24 cellular contexts compared by ENCODE assay signal in the genomic region with DNA sequence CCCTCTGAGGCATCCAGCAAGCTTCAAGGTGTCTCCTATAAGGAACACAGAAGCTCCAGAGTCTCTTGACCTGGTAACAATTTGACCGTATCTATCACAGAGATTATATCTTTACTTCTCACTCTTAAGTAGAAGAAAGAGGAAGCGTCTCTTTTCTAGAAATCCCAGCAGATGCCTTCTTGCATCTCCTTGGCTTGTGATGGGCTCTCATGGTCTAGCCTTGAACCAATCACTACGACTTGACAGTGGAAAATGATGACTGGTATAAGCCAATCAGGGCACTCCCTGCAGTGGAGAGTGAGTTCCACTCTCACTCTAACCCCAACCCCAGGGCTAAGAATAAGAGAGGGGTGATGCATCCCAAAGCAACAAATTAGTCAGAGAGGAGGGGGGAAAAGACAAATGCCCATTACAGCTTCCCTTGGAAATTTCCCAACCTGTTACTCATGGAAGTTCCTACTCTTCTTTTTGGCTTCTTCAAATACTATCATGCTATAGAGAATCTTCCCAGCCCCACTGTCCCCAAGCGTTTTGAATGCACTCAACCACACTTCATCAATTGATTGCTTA.
A peak's percentile ranks its signal among the peaks of the same experiment; 100 is the strongest.
DNase-seq lines count a peak whose midpoint lies in the region; ATAC-seq and TF ChIP-seq lines count a peak whose summit lies in the region.
"Had no signal": no experiment of that assay in that cellular context is flagged by ENCODE, and none has a peak within 500 bp of the region (broad histone marks: within the 10 kb centered on the region; RNA-seq: fewer than 3 reads in every experiment).

No MANE protein-coding gene starts in this region.

- TF ChIP-seq CTCF in OCI-LY7 (conservative IDR thresholded peaks at IDR 0.05; ENCODE audit: low read length), result no peak
- no peak for TF ChIP-seq CTCF in fibroblast of mammary gland (conservative IDR thresholded peaks at IDR 0.05; ENCODE audit: control insufficient read depth, insufficient read depth, low read depth, low read length)

- no peak for ATAC-seq in HG03354 (IDR thresholded peaks at IDR 0.05; ENCODE audit: poor library complexity, severe bottlenecking, unreplicated experiment)
- ATAC-seq: K562, left colon, right lobe of liver had no signal

- H3K79me2 ChIP-seq in GM23248 (ENCODE audit: insufficient read depth), result no peaks in the 10 kb centered on the region
- H3K79me2 ChIP-seq in OCI-LY7 (ENCODE audit: insufficient read depth, low read depth, low read length), result no peaks in the 10 kb centered on the region
- H3K79me2 ChIP-seq: hepatocyte had no signal

- CTCF ChIA-PET in OCI-LY7 (lab: Charles Lee; ENCODE audit: unreplicated experiment), result no interaction called here

- no TSS peak for BruUV-seq in OCI-LY7 (replicated peaks; lab: Mats Ljungman, UMichigan)

- H3K27ac ChIP-seq in GM23248, result no peak overlapping the region
- H3K27ac ChIP-seq in OCI-LY7 (ENCODE audit: low read depth, low read length, poor library complexity, severe bottlenecking), result no peak overlapping the region
- H3K27ac ChIP-seq: colonic mucosa, hepatocyte, right lobe of liver, SK-N-MC had no signal

- H2AFZ ChIP-seq in GM23248 (no peak overlapping the region), OCI-LY7 (ENCODE audit: low read length) (no peak overlapping the region)
- H2AFZ ChIP-seq: hepatocyte had no signal

- no peaks in the 10 kb centered on the region for H3K27me3 ChIP-seq in GM23248 (replicated peaks; ENCODE audit: insufficient read depth)
- H3K27me3 ChIP-seq: colonic mucosa, hepatocyte, right lobe of liver had no signal

- in situ Hi-C loops in GM23248 (cut with MboI), result no loop called here

- H3K9me3 ChIP-seq in GM23248 (ENCODE audit: low read depth) (no peaks in the 10 kb centered on the region), OCI-LY7 (ENCODE audit: low read length) (peaks cover 8% of the 10 kb centered on the region; the same call in 1 of the 2 replicates)
- H3K9me3 ChIP-seq: colonic mucosa, right lobe of liver had no signal

- 66 to 79% methylated on average over 4 of the region's 4 CpGs for WGBS in GM23248 (ENCODE audit: low coverage in 1 of 2, low lambda C conversion rate in 2 of 2, missing lambda C conversion rate in 2 of 2), 2 experiments

- POLR2A ChIA-PET in OCI-LY7 (lab: Charles Lee), result interaction anchor here (0.6 kb wide), 1 partner anchor 85 kb away, joined by 3 read pairs; no protein-coding TSS in a partner anchor

- H4K20me1 ChIP-seq in GM23248 (ENCODE audit: insufficient read depth), result no peaks in the 10 kb centered on the region
- no peaks in the 10 kb centered on the region for H4K20me1 ChIP-seq in OCI-LY7 (ENCODE audit: insufficient read depth, low read length)

- H3K4me2 ChIP-seq in GM23248 (ENCODE audit: unreplicated experiment) (no peak overlapping the region), OCI-LY7 (ENCODE audit: low read length) (no peak overlapping the region)
- H3K4me2 ChIP-seq: hepatocyte had no signal

- DNase-seq in GM23248 (peak; percentile 79), OCI-LY7 (ENCODE audit: low spot score) (peak; percentile 3), fibroblast of mammary gland (ENCODE audit: low read depth) (peak; percentile 87), stromal cell of bone marrow (ENCODE audit: low read depth) (peak; percentile 62), NCI-H1417 (lab: John Stamatoyannopoulos, UW) (no peak), UCSD-AML1 (lab: John Stamatoyannopoulos, UW; ENCODE audit: unreplicated experiment) (no peak)
- DNase-seq: activated CD4-positive, alpha-beta T cell treated with anti-CD3 and anti-CD28 coated beads, Interleukin-2, amount 50 U/mL, for 48 hours; activated CD8-positive, alpha-beta memory T cell treated with anti-CD3 and anti-CD28 coated beads, Interleukin-2, amount 50 U/mL, for 4 hours; activated naive CD4-positive, alpha-beta T cell treated with anti-CD3 and anti-CD28 coated beads, Interleukin-2, amount 10 ng/mL, durations not matched to agents 7 days and 5 days; amygdala; colonic mucosa; effector memory CD4-positive, alpha-beta T cell; left colon; NCI-H1048; NCI-H1930; NCI-H524 treated with DMSO at 0.1 percent for 48 hours; right lobe of liver; RPMI8226; stimulated activated CD4-positive, alpha-beta T cell treated with anti-CD3 and anti-CD28 coated beads, Interleukin-4, amount 100 ng/mL, for 4 hours; stimulated activated naive CD4-positive, alpha-beta T cell had no signal

- no peaks in the 10 kb centered on the region for H3K36me3 ChIP-seq in GM23248 (ENCODE audit: low read depth)
- no peaks in the 10 kb centered on the region for H3K36me3 ChIP-seq in OCI-LY7 (ENCODE audit: insufficient read depth, low read length)
- H3K36me3 ChIP-seq: colonic mucosa, right lobe of liver had no signal

- intact Hi-C loops in OCI-LY7 (cut with micrococcal nuclease; ENCODE audit: unreplicated experiment), result no loop called here

- peaks cover 16% of the 10 kb centered on the region; the same call in 1 of the 2 replicates for H3F3A ChIP-seq in GM23248 (ENCODE audit: insufficient read depth)

- H3K9me2 ChIP-seq in GM23248 (ENCODE audit: insufficient read depth) (no peaks in the 10 kb centered on the region), OCI-LY7 (ENCODE audit: insufficient read depth, low read length) (no peaks in the 10 kb centered on the region)

- H3K4me1 ChIP-seq in GM23248 (ENCODE audit: insufficient read depth) (peaks cover 31% of the 10 kb centered on the region), OCI-LY7 (ENCODE audit: insufficient read depth, low read length, poor library complexity, severe bottlenecking) (peaks cover 16% of the 10 kb centered on the region)
- H3K4me1 ChIP-seq: colonic mucosa, right lobe of liver had no signal

- no peak overlapping the region for H3K9ac ChIP-seq in GM23248

- H3K4me3 ChIP-seq in GM23248 (no peak overlapping the region), OCI-LY7 (ENCODE audit: low read depth, low read length, poor library complexity, severe bottlenecking) (no peak overlapping the region), fibroblast of mammary gland (ENCODE audit: control insufficient read depth, low read depth, low read length) (no peak overlapping the region)
- H3K4me3 ChIP-seq: colonic mucosa, hepatocyte, K562, right lobe of liver, SK-N-MC had no signal

Comparison
In these comparisons a context has a peak if more than half of its experiments do, and no peak if none do; other contexts are left out.
1. DNase-seq: peak in GM23248 (single experiment), OCI-LY7 (single experiment), fibroblast of mammary gland (single experiment) and stromal cell of bone marrow (single experiment); none in NCI-H1417 (0 of 3) and UCSD-AML1 (single experiment).